Comparison of ENCODE assay signal across 9 cellular contexts in the genomic region with DNA sequence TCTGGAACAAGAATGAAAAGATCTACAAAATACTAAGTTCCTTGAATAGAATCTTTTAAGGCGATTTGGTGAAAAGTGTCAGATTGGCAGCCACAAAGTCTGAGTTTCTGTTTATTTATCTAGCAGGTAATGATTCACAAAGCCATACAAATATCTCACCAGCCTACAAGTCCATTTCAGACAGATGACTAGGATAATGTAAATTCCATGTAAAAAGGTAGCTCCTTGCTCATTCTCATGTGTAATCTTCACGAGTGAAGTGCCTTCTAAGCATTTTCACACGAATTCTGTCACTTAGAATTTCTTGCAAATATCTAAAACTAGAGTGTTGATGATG.
DNase-seq lines count a peak whose midpoint lies in the region; ATAC-seq and TF ChIP-seq lines count a peak whose summit lies in the region.
"Had no signal": no experiment of that assay in that cellular context is flagged by ENCODE, and none has a peak within 500 bp of the region (broad histone marks: within the 10 kb centered on the region; RNA-seq: fewer than 3 reads in every experiment).

No MANE protein-coding gene starts in this region.

- TF ChIP-seq CTCF in heart right ventricle (IDR thresholded peaks at IDR 0.05) = no peak
- no peak for TF ChIP-seq CTCF in epithelial cell of esophagus (IDR thresholded peaks at IDR 0.05; ENCODE audit: insufficient read depth, low read depth, low read length, missing control alignments)
- no peak for TF ChIP-seq CTCF in upper lobe of right lung (IDR thresholded peaks at IDR 0.05)
- TF ChIP-seq CTCF in GM20000 (IDR thresholded peaks at IDR 0.05; ENCODE audit: extremely low read depth, missing control alignments) = no peak

- peak overlapping the region in 6 of 10 donors; percentile 31 to 80 (median 61) for H3K27ac ChIP-seq in heart right ventricle
- peak overlapping the region; percentile 73 for H3K27ac ChIP-seq in upper lobe of right lung

- ATAC-seq in heart right ventricle (no peak), left ventricle myocardium superior (no peak), upper lobe of right lung (no peak)

- no peak for DNase-seq in heart right ventricle
- DNase-seq in left ventricle myocardium superior = no peak
- DNase-seq in epithelial cell of esophagus (ENCODE audit: low read depth) = peak; percentile 86
- no peak for DNase-seq in upper lobe of right lung
- DNase-seq in central memory CD4-positive, alpha-beta T cell = no peak
- DNase-seq in GM20000 (ENCODE audit: low spot score) = no peak
- DNase-seq in C1 segment of cervical spinal cord (lab: John Stamatoyannopoulos, UW) = no peak
- DNase-seq: stimulated activated CD4-positive, alpha-beta T cell treated with anti-CD3 and anti-CD28 coated beads, Interleukin-15, amount 100 ng/mL, for 24 hours had no signal

- H3K9me3 ChIP-seq in heart right ventricle (no peaks in the 10 kb centered on the region), mucosa of stomach (ENCODE audit: control insufficient read depth, low read length) (no peaks in the 10 kb centered on the region), upper lobe of right lung (no peaks in the 10 kb centered on the region)

- 51 to 59% methylated on average over 3 of the region's 3 CpGs for WGBS in heart right ventricle, 2 donors

- H3K4me1 ChIP-seq in heart right ventricle = peaks cover 0 to 39% (median 22%) of the 10 kb centered on the region in 9 donors
- H3K4me1 ChIP-seq in mucosa of stomach (ENCODE audit: control insufficient read depth, insufficient read depth, low read length) = no peaks in the 10 kb centered on the region
- H3K4me1 ChIP-seq in upper lobe of right lung = peaks cover 9% of the 10 kb centered on the region

- H3K4me3 ChIP-seq in heart right ventricle = peak overlapping the region in 8 of 10 donors; percentile 32 to 57 (median 46)
- H3K4me3 ChIP-seq in epithelial cell of esophagus (ENCODE audit: low read length) = peak overlapping the region; percentile 31
- H3K4me3 ChIP-seq in mucosa of stomach (ENCODE audit: low read length) = peak overlapping the region; percentile 24
- peak overlapping the region; percentile 43 for H3K4me3 ChIP-seq in upper lobe of right lung

- intact Hi-C loops in heart right ventricle (cut with DNase I) (no loop called here), left ventricle myocardium superior (cut with micrococcal nuclease) (no loop called here), upper lobe of right lung (cut with DNase I) (no loop called here)

- H3K36me3 ChIP-seq in heart right ventricle = no peaks in the 10 kb centered on the region
- no peaks in the 10 kb centered on the region for H3K36me3 ChIP-seq in mucosa of stomach (ENCODE audit: control insufficient read depth, insufficient read depth, low read length)
- H3K36me3 ChIP-seq in upper lobe of right lung = no peaks in the 10 kb centered on the region

- peak overlapping the region; percentile 70 for H3K9ac ChIP-seq in mucosa of stomach (ENCODE audit: low read length)

- no peaks in the 10 kb centered on the region for H3K27me3 ChIP-seq in heart right ventricle
- H3K27me3 ChIP-seq in mucosa of stomach (ENCODE audit: control insufficient read depth, insufficient read depth, low read length) = no peaks in the 10 kb centered on the region
- H3K27me3 ChIP-seq in upper lobe of right lung = no peaks in the 10 kb centered on the region
